Comparison of ENCODE assay signal across 1 cellular context in the genomic region with DNA sequence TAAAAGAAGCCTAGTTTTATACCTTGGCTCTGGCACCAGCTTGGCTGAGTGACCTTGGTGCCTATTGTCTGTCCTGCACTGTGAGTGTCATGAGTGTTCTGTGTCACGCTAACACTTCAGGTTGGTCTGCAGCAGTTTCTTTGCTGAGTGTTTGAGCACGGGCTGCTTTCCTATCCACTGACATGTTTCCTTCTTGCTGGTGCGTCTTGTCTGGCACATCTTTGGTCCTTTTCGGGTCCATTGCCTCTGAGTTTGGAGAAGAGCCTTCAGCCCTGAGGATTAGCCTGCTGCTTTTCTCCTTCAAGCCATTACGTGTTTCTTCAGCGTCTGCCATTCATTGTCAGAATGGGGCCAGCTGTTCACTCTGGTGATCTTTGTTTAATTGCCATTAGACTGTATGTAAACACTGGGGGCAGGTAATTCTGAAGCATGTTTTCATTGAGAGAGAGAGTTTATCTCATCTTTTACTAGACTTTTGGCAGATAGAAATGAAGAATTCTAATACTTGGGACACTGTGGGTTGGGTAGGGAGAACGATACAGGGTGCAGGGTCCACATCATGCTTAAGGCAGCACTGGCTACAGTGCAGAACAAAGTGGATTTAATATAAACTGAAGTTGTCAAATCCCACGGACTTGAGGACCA.
TF ChIP-seq lines count a peak whose summit lies in the region.

No MANE protein-coding gene starts in this region.

TF ChIP-seq in HEK293, 187 proteins besides CTCF, POLR2A, EP300 and RAD21 (continued from another document and continues in another):
- TF ChIP-seq, protein P1, sequence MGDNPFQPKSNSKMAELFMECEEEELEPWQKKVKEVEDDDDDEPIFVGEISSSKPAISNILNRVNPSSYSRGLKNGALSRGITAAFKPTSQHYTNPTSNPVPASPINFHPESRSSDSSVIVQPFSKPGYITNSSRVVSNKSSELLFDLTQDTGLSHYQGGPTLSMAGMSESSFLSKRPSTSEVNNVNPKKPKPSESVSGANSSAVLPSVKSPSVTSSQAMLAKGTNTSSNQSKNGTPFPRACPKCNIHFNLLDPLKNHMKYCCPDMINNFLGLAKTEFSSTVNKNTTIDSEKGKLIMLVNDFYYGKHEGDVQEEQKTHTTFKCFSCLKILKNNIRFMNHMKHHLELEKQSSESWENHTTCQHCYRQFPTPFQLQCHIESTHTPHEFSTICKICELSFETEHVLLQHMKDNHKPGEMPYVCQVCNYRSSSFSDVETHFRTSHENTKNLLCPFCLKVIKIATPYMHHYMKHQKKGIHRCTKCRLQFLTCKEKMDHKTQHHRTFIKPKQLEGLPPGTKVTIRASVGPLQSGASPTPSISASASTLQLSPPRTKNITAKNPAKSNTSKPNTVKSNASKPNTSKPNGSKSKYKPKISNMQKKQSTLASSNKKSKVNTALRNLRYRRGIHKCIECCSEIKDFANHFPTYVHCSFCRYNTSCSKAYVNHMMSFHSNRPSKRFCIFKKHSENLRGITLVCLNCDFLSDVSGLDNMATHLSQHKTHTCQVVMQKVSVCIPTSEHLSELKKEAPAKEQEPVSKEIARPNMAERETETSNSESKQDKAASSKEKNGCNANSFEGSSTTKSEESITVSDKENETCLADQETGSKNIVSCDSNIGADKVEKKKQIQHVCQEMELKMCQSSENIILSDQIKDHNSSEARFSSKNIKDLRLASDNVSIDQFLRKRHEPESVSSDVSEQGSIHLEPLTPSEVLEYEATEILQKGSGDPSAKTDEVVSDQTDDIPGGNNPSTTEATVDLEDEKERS (tag by site-specific recombination; IDR thresholded peaks at IDR 0.05) = no peak
- TF ChIP-seq ZNF121 (tag by site-specific recombination; IDR thresholded peaks at IDR 0.05) = no peak
- no peak for TF ChIP-seq ZNF324 (tag by site-specific recombination; IDR thresholded peaks at IDR 0.05)
- no peak for TF ChIP-seq ZNF214 (tag by site-specific recombination; IDR thresholded peaks at IDR 0.05; ENCODE audit: borderline replicate concordance)
- no peak for TF ChIP-seq ZNF558 (tag by site-specific recombination; IDR thresholded peaks at IDR 0.05)
- TF ChIP-seq ZNF394 (tag by site-specific recombination; IDR thresholded peaks at IDR 0.05; ENCODE audit: borderline replicate concordance) = 0 out of 2 replicates have a peak, but pooled peaks have one; percentile 24
- TF ChIP-seq ZSCAN16 (tag by site-specific recombination; IDR thresholded peaks at IDR 0.05) = no peak
- no peak for TF ChIP-seq ZNF10 (tag by site-specific recombination; IDR thresholded peaks at IDR 0.05)
- TF ChIP-seq ZNF184 (tag by site-specific recombination; IDR thresholded peaks at IDR 0.05) = no peak
- no peak for TF ChIP-seq EGR2 (tag by site-specific recombination; IDR thresholded peaks at IDR 0.05; ENCODE audit: low read depth)
- TF ChIP-seq, protein P2, sequence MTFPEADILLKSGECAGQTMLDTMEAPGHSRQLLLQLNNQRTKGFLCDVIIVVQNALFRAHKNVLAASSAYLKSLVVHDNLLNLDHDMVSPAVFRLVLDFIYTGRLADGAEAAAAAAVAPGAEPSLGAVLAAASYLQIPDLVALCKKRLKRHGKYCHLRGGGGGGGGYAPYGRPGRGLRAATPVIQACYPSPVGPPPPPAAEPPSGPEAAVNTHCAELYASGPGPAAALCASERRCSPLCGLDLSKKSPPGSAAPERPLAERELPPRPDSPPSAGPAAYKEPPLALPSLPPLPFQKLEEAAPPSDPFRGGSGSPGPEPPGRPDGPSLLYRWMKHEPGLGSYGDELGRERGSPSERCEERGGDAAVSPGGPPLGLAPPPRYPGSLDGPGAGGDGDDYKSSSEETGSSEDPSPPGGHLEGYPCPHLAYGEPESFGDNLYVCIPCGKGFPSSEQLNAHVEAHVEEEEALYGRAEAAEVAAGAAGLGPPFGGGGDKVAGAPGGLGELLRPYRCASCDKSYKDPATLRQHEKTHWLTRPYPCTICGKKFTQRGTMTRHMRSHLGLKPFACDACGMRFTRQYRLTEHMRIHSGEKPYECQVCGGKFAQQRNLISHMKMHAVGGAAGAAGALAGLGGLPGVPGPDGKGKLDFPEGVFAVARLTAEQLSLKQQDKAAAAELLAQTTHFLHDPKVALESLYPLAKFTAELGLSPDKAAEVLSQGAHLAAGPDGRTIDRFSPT (tag by site-specific recombination; IDR thresholded peaks at IDR 0.05) = no peak
- TF ChIP-seq, protein P3, sequence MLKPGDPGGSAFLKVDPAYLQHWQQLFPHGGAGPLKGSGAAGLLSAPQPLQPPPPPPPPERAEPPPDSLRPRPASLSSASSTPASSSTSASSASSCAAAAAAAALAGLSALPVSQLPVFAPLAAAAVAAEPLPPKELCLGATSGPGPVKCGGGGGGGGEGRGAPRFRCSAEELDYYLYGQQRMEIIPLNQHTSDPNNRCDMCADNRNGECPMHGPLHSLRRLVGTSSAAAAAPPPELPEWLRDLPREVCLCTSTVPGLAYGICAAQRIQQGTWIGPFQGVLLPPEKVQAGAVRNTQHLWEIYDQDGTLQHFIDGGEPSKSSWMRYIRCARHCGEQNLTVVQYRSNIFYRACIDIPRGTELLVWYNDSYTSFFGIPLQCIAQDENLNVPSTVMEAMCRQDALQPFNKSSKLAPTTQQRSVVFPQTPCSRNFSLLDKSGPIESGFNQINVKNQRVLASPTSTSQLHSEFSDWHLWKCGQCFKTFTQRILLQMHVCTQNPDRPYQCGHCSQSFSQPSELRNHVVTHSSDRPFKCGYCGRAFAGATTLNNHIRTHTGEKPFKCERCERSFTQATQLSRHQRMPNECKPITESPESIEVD (tag by site-specific recombination; IDR thresholded peaks at IDR 0.05) = peak; percentile 94
- TF ChIP-seq ZNF266 (tag by site-specific recombination; IDR thresholded peaks at IDR 0.05; ENCODE audit: low read depth) = no peak
- no peak for TF ChIP-seq IKZF3 (tag by site-specific recombination; IDR thresholded peaks at IDR 0.05)
- TF ChIP-seq ZNF157 (tag by site-specific recombination; IDR thresholded peaks at IDR 0.05) = no peak
- no peak for TF ChIP-seq RBAK (tag by site-specific recombination; IDR thresholded peaks at IDR 0.05)
- no peak for TF ChIP-seq ZNF19 (tag by site-specific recombination; IDR thresholded peaks at IDR 0.05; ENCODE audit: low read depth)
- no peak for TF ChIP-seq ZNF548 (tag by site-specific recombination; IDR thresholded peaks at IDR 0.05)
- TF ChIP-seq ZNF48 (tag by site-specific recombination; IDR thresholded peaks at IDR 0.05) = no peak
- no peak for TF ChIP-seq ZNF555 (tag by site-specific recombination; conservative IDR thresholded peaks at IDR 0.05)
- TF ChIP-seq ZNF23 (tag by site-specific recombination; IDR thresholded peaks at IDR 0.05; ENCODE audit: borderline replicate concordance) = no peak
- TF ChIP-seq, protein P4, sequence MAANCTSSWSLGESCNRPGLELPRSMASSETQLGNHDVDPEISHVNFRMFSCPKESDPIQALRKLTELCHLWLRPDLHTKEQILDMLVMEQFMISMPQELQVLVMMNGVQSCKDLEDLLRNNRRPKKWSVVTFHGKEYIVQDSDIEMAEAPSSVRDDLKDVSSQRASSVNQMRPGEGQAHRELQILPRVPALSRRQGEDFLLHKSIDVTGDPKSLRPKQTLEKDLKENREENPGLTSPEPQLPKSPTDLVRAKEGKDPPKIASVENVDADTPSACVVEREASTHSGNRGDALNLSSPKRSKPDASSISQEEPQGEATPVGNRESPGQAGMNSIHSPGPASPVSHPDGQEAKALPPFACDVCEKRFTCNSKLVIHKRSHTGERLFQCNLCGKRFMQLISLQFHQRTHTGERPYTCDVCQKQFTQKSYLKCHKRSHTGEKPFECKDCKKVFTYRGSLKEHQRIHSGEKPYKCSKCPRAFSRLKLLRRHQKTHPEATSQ (tag by site-specific recombination; IDR thresholded peaks at IDR 0.05) = no peak
- TF ChIP-seq ZNF792 (tag by site-specific recombination; IDR thresholded peaks at IDR 0.05) = no peak
- no peak for TF ChIP-seq ZNF785 (tag by site-specific recombination; IDR thresholded peaks at IDR 0.05)
- TF ChIP-seq WT1 (tag by site-specific recombination; IDR thresholded peaks at IDR 0.05) = no peak
- no peak for TF ChIP-seq SP2 (tag by site-specific recombination; IDR thresholded peaks at IDR 0.05)
- no peak for TF ChIP-seq ZNF529 (tag by site-specific recombination; IDR thresholded peaks at IDR 0.05; ENCODE audit: insufficient replicate concordance)
- TF ChIP-seq ZNF37A (tag by site-specific recombination; IDR thresholded peaks at IDR 0.05) = no peak
- TF ChIP-seq, protein P5, sequence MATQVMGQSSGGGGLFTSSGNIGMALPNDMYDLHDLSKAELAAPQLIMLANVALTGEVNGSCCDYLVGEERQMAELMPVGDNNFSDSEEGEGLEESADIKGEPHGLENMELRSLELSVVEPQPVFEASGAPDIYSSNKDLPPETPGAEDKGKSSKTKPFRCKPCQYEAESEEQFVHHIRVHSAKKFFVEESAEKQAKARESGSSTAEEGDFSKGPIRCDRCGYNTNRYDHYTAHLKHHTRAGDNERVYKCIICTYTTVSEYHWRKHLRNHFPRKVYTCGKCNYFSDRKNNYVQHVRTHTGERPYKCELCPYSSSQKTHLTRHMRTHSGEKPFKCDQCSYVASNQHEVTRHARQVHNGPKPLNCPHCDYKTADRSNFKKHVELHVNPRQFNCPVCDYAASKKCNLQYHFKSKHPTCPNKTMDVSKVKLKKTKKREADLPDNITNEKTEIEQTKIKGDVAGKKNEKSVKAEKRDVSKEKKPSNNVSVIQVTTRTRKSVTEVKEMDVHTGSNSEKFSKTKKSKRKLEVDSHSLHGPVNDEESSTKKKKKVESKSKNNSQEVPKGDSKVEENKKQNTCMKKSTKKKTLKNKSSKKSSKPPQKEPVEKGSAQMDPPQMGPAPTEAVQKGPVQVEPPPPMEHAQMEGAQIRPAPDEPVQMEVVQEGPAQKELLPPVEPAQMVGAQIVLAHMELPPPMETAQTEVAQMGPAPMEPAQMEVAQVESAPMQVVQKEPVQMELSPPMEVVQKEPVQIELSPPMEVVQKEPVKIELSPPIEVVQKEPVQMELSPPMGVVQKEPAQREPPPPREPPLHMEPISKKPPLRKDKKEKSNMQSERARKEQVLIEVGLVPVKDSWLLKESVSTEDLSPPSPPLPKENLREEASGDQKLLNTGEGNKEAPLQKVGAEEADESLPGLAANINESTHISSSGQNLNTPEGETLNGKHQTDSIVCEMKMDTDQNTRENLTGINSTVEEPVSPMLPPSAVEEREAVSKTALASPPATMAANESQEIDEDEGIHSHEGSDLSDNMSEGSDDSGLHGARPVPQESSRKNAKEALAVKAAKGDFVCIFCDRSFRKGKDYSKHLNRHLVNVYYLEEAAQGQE (tag by site-specific recombination; IDR thresholded peaks at IDR 0.05) = no peak
- TF ChIP-seq ZFP69B (tag by site-specific recombination; IDR thresholded peaks at IDR 0.05) = peak; percentile 78
- no peak for TF ChIP-seq ZNF350 (tag by site-specific recombination; IDR thresholded peaks at IDR 0.05)
- TF ChIP-seq, protein P6, sequence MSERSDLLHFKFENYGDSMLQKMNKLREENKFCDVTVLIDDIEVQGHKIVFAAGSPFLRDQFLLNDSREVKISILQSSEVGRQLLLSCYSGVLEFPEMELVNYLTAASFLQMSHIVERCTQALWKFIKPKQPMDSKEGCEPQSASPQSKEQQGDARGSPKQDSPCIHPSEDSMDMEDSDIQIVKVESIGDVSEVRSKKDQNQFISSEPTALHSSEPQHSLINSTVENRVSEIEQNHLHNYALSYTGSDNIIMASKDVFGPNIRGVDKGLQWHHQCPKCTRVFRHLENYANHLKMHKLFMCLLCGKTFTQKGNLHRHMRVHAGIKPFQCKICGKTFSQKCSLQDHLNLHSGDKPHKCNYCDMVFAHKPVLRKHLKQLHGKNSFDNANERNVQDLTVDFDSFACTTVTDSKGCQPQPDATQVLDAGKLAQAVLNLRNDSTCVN (tag by site-specific recombination; optimal IDR thresholded peaks at IDR 0.05) = no peak
- no peak for TF ChIP-seq ZNF138 (tag by site-specific recombination; IDR thresholded peaks at IDR 0.05; ENCODE audit: borderline replicate concordance)
- TF ChIP-seq ZNF391 (tag by site-specific recombination; IDR thresholded peaks at IDR 0.05; ENCODE audit: borderline replicate concordance, low read depth) = no peak
- TF ChIP-seq, protein P7, sequence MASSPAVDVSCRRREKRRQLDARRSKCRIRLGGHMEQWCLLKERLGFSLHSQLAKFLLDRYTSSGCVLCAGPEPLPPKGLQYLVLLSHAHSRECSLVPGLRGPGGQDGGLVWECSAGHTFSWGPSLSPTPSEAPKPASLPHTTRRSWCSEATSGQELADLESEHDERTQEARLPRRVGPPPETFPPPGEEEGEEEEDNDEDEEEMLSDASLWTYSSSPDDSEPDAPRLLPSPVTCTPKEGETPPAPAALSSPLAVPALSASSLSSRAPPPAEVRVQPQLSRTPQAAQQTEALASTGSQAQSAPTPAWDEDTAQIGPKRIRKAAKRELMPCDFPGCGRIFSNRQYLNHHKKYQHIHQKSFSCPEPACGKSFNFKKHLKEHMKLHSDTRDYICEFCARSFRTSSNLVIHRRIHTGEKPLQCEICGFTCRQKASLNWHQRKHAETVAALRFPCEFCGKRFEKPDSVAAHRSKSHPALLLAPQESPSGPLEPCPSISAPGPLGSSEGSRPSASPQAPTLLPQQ (tag by site-specific recombination; IDR thresholded peaks at IDR 0.05) = peak; percentile 89
- TF ChIP-seq ZFP3 (tag by site-specific recombination; IDR thresholded peaks at IDR 0.05; ENCODE audit: low read depth) = no peak
- no peak for TF ChIP-seq ZNF654 (tag by site-specific recombination; IDR thresholded peaks at IDR 0.05; ENCODE audit: low read depth)
- TF ChIP-seq ZBTB20 (tag by site-specific recombination; IDR thresholded peaks at IDR 0.05) = no peak
- no peak for TF ChIP-seq ZNF514 (tag by site-specific recombination; IDR thresholded peaks at IDR 0.05)
- no peak for TF ChIP-seq ZBTB8A (tag by site-specific recombination; IDR thresholded peaks at IDR 0.05)
- TF ChIP-seq ZNF626 (tag by site-specific recombination; IDR thresholded peaks at IDR 0.05) = no peak
- TF ChIP-seq, protein P8, sequence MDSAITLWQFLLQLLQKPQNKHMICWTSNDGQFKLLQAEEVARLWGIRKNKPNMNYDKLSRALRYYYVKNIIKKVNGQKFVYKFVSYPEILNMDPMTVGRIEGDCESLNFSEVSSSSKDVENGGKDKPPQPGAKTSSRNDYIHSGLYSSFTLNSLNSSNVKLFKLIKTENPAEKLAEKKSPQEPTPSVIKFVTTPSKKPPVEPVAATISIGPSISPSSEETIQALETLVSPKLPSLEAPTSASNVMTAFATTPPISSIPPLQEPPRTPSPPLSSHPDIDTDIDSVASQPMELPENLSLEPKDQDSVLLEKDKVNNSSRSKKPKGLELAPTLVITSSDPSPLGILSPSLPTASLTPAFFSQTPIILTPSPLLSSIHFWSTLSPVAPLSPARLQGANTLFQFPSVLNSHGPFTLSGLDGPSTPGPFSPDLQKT (IDR thresholded peaks at IDR 0.05; ENCODE audit: borderline replicate concordance, low read depth, low read length) = no peak
- TF ChIP-seq, protein P9, sequence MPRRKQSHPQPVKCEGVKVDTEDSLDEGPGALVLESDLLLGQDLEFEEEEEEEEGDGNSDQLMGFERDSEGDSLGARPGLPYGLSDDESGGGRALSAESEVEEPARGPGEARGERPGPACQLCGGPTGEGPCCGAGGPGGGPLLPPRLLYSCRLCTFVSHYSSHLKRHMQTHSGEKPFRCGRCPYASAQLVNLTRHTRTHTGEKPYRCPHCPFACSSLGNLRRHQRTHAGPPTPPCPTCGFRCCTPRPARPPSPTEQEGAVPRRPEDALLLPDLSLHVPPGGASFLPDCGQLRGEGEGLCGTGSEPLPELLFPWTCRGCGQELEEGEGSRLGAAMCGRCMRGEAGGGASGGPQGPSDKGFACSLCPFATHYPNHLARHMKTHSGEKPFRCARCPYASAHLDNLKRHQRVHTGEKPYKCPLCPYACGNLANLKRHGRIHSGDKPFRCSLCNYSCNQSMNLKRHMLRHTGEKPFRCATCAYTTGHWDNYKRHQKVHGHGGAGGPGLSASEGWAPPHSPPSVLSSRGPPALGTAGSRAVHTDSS (tag by site-specific recombination; IDR thresholded peaks at IDR 0.05) = no peak
- no peak for TF ChIP-seq ZNF223 (tag by site-specific recombination; IDR thresholded peaks at IDR 0.05)
